In the genomic region with DNA sequence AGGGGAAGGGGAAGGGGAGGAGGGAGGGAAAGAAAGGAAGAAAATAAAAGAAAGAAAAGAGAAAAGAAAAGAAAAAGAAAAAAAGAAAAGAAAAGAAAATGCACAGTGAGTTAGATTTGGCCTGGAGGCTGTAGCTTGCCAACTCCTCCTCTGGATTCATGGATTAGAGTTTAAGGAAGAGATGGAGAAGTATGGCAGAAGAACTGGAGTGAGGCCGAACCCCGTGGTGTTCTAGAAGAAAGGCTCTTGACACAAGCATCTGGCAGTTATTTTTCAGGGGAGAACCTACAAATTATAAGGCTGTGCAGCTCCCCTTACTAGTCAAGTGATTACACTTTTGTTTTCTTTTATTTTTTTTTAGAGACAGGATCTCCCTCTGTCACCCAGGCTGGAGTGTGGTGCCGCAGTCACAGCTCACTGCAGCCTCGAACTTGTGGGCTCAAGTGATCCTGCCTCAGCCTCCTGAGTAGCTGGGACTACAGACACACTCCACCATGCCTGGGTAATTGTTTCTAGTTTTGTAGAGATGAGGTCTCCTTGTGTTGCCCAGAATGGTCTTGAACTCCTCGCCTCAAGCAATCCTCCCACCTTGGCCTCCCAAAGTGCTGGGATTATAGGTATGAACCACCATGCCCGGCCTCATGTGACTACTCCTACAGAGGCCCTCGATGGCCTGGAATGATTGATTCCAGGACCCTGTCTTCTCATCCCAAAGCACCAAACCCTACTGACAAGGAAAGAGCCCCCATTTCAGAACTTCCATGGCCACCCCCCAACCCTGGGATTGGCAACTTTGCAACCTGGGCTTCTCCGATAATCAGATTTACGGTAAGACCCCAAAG, we compare ENCODE assay signal across 28 cellular contexts.
"Had no signal": no experiment of that assay in that cellular context is flagged by ENCODE, and none has a peak within 500 bp of the region (broad histone marks: within the 10 kb centered on the region; RNA-seq: fewer than 3 reads in every experiment).

No MANE protein-coding gene starts in this region.

- H3K36me3 ChIP-seq: breast epithelium, colonic mucosa, left lung, neutrophil, prostate gland, suprapubic skin, tibial artery had no signal

- H3K27ac ChIP-seq: breast epithelium, colonic mucosa, left lung, neutrophil, prostate gland, suprapubic skin, tibial artery had no signal

- H3K4me1 ChIP-seq: prostate gland had no signal

- ATAC-seq: activated naive CD8-positive, alpha-beta T cell treated with anti-CD3 and anti-CD28 coated beads, Interleukin-2, amount 50 U/mL, for 24 hours; left lung; mucosa of descending colon; natural killer cell treated with Interleukin-12 subunit alpha and Interleukin-12 subunit beta and Interleukin-15 and Interleukin-18, amount 100 ng/mL, for 72 hours had no signal

- FAIRE-seq: endometrium, frontal cortex, islet of Langerhans had no signal

- H3K4me3 ChIP-seq: breast epithelium, colonic mucosa, left lung, lung, mucosa of descending colon, prostate gland, smooth muscle cell, suprapubic skin, tibial artery had no signal

- DNase-seq: activated CD4-positive, alpha-beta memory T cell treated with anti-CD3 and anti-CD28 coated beads, Interleukin-2, amount 10 ng/mL, durations not matched to agents 7 days and 5 days; activated CD4-positive, alpha-beta T cell treated with anti-CD3 and anti-CD28 coated beads for 1 hour; activated CD4-positive, alpha-beta T cell treated with anti-CD3 and anti-CD28 coated beads, Interleukin-2, amount 10 ng/mL, durations not matched to agents 7 days and 5 days; activated CD8-positive, alpha-beta memory T cell treated with anti-CD3 and anti-CD28 coated beads, Interleukin-2, amount 50 U/mL, for 48 hours; activated naive CD8-positive, alpha-beta T cell treated with anti-CD3 and anti-CD28 coated beads, Interleukin-2, amount 50 U/mL, for 24 hours; activated T-cell treated with anti-CD3 and anti-CD28 coated beads, Interleukin-2, amount 50 U/mL, for 24 hours; amygdala; colonic mucosa; effector CD8-positive, alpha-beta T cell; mesendoderm; mucosa of descending colon; retina; stimulated activated CD4-positive, alpha-beta T cell treated with anti-CD3 and anti-CD28 coated beads, Interleukin-15, amount 100 ng/mL, for 24 hours; stimulated activated CD4-positive, alpha-beta T cell treated with anti-CD3 and anti-CD28 coated beads, Interleukin-2, amount 100 ng/mL, for 24 hours; stimulated activated naive CD4-positive, alpha-beta T cell; T1000 had no signal

- H3K27me3 ChIP-seq: breast epithelium, colonic mucosa, left lung, suprapubic skin, tibial artery had no signal

- H3K9me3 ChIP-seq: breast epithelium, colonic mucosa, left lung, mucosa of descending colon, neutrophil, prostate gland, suprapubic skin, tibial artery had no signal
